ENCODE assay signal across 34 cellular contexts in genomic region chr22:32318361-32318760, GRCh38. TPM values are rescaled to one million over a fixed set of nuclear protein-coding genes. Genes with fewer than 3 reads are reported as not detected.
"Had no signal": no experiment of that assay in that cellular context is flagged by ENCODE, and none has a peak within 500 bp of the region (broad histone marks: within the 10 kb centered on the region; RNA-seq: fewer than 3 reads in every experiment).

No MANE protein-coding gene starts in this region.

- H3K4me1 Mint-ChIP-seq: activated naive CD8-positive, alpha-beta T cell treated with anti-CD3 and anti-CD28 coated beads, Interleukin-2, amount 10 ng/mL, durations not matched to agents 7 days and 5 days; naive thymus-derived CD4-positive, alpha-beta T cell; stimulated activated memory B cell treated with anti-CD40 and anti-IgM and Interleukin-4, amounts not matched to agents 10 μg/mL and 1 μg/mL and 100 μg/mL, for 72 hours; stimulated activated naive CD8-positive, alpha-beta T cell treated with anti-CD3 and anti-CD28 coated beads, Interleukin-15, amount 100 ng/mL, for 72 hours had no signal

- H3K4me1 ChIP-seq: ascending aorta, colonic mucosa, esophagus muscularis mucosa, foreskin keratinocyte, heart left ventricle, pancreas, psoas muscle, tibial artery, upper lobe of right lung had no signal

- H3K9me3 Mint-ChIP-seq: activated naive CD8-positive, alpha-beta T cell treated with anti-CD3 and anti-CD28 coated beads, Interleukin-2, amount 10 ng/mL, durations not matched to agents 7 days and 5 days; activated T-cell treated with anti-CD3 and anti-CD28 coated beads, Interleukin-2, amount 50 U/mL, for 72 hours; stimulated activated naive CD8-positive, alpha-beta T cell treated with anti-CD3 and anti-CD28 coated beads, Interleukin-15, amount 100 ng/mL, for 72 hours had no signal

- H3K27me3 ChIP-seq: ascending aorta, cardiac muscle cell, colonic mucosa, foreskin keratinocyte, pancreas, upper lobe of right lung had no signal

- H3K27ac ChIP-seq: ascending aorta, cardiac muscle cell, colonic mucosa, esophagus muscularis mucosa, foreskin keratinocyte, heart left ventricle, pancreas, psoas muscle, tibial artery, upper lobe of right lung, VCaP had no signal

- H3K36me3 Mint-ChIP-seq: activated CD4-positive, alpha-beta memory T cell treated with anti-CD3 and anti-CD28 coated beads for 36 hours; activated naive CD8-positive, alpha-beta T cell treated with anti-CD3 and anti-CD28 coated beads, Interleukin-2, amount 10 ng/mL, durations not matched to agents 7 days and 5 days; stimulated activated memory B cell treated with anti-CD40 and anti-IgM and Interleukin-4, amounts not matched to agents 10 μg/mL and 1 μg/mL and 100 μg/mL, for 72 hours had no signal

- H3K4me3 ChIP-seq: ascending aorta, cardiac muscle cell, colonic mucosa, esophagus muscularis mucosa, heart left ventricle, lung, pancreas, psoas muscle, smooth muscle cell, tibial artery, upper lobe of right lung had no signal

- H3K9me3 ChIP-seq: ascending aorta, colonic mucosa, heart left ventricle, pancreas, psoas muscle, upper lobe of right lung had no signal

- H3K36me3 ChIP-seq: ascending aorta, cardiac muscle cell, colonic mucosa, esophagus muscularis mucosa, heart left ventricle, pancreas, tibial artery, upper lobe of right lung had no signal

- DNase-seq: activated CD4-positive, alpha-beta memory T cell treated with anti-CD3 and anti-CD28 coated beads for 36 hours; activated CD4-positive, alpha-beta T cell treated with anti-CD3 and anti-CD28 coated beads for 48 hours; activated naive CD4-positive, alpha-beta T cell treated with Interleukin-2 at 50 U/mL for 16 hours; activated naive CD8-positive, alpha-beta T cell treated with anti-CD3 and anti-CD28 coated beads, Interleukin-2, amount 10 ng/mL, durations not matched to agents 7 days and 5 days; activated T-cell treated with anti-CD3 and anti-CD28 coated beads for 4 hours; activated T-cell treated with anti-CD3 and anti-CD28 coated beads, Interleukin-2, amount 50 U/mL, for 72 hours; cerebellar nuclear complex; colonic mucosa; foreskin keratinocyte; heart left ventricle; hypothalamus; midbrain; naive thymus-derived CD4-positive, alpha-beta T cell; nucleus accumbens; pancreas; psoas muscle; stimulated activated CD4-positive, alpha-beta T cell treated with anti-CD3 and anti-CD28 coated beads, Interleukin-1b, Interleukin-23, amount 100 ng/mL, for 48 hours; stimulated activated CD4-positive, alpha-beta T cell treated with anti-CD3 and anti-CD28 coated beads, Interleukin-4, amount 100 ng/mL, for 4 hours; stimulated activated CD8-positive, alpha-beta memory T cell treated with anti-CD3 and anti-CD28 coated beads, Interleukin-4, amount 100 ng/mL, for 48 hours; stimulated activated naive CD8-positive, alpha-beta T cell treated with anti-CD3 and anti-CD28 coated beads, Interleukin-15, amount 100 ng/mL, for 72 hours; T-helper 9 cell had no signal

- H3K4me3 Mint-ChIP-seq: activated CD4-positive, alpha-beta memory T cell treated with anti-CD3 and anti-CD28 coated beads for 36 hours; activated naive CD8-positive, alpha-beta T cell treated with anti-CD3 and anti-CD28 coated beads, Interleukin-2, amount 10 ng/mL, durations not matched to agents 7 days and 5 days; activated T-cell treated with anti-CD3 and anti-CD28 coated beads, Interleukin-2, amount 50 U/mL, for 72 hours; brain; naive thymus-derived CD4-positive, alpha-beta T cell; stimulated activated memory B cell treated with anti-CD40 and anti-IgM and Interleukin-4, amounts not matched to agents 10 μg/mL and 1 μg/mL and 100 μg/mL, for 72 hours; stimulated activated naive CD8-positive, alpha-beta T cell treated with anti-CD3 and anti-CD28 coated beads, Interleukin-15, amount 100 ng/mL, for 72 hours had no signal

- H3K27ac Mint-ChIP-seq: activated CD4-positive, alpha-beta memory T cell treated with anti-CD3 and anti-CD28 coated beads for 36 hours; activated naive CD8-positive, alpha-beta T cell treated with anti-CD3 and anti-CD28 coated beads, Interleukin-2, amount 10 ng/mL, durations not matched to agents 7 days and 5 days; activated T-cell treated with anti-CD3 and anti-CD28 coated beads, Interleukin-2, amount 50 U/mL, for 72 hours; brain; naive thymus-derived CD4-positive, alpha-beta T cell; stimulated activated memory B cell treated with anti-CD40 and anti-IgM and Interleukin-4, amounts not matched to agents 10 μg/mL and 1 μg/mL and 100 μg/mL, for 72 hours; stimulated activated naive CD8-positive, alpha-beta T cell treated with anti-CD3 and anti-CD28 coated beads, Interleukin-15, amount 100 ng/mL, for 72 hours had no signal

- ATAC-seq: activated T-cell treated with anti-CD3 and anti-CD28 coated beads, Interleukin-2, amount 50 U/mL, for 72 hours; foreskin keratinocyte; heart left ventricle; naive thymus-derived CD4-positive, alpha-beta T cell; pancreas; psoas muscle; stimulated activated memory B cell treated with anti-CD40 and anti-IgM and Interleukin-4, amounts not matched to agents 10 μg/mL and 1 μg/mL and 100 μg/mL, for 72 hours; stimulated activated naive CD8-positive, alpha-beta T cell treated with anti-CD3 and anti-CD28 coated beads, Interleukin-15, amount 100 ng/mL, for 72 hours; upper lobe of right lung had no signal

RNA-seq across cellular contexts. Expression of gene RFPL3, which starts 39.3 kb away (rescaled TPM):
- total RNA-seq: activated CD4-positive, alpha-beta memory T cell treated with anti-CD3 and anti-CD28 coated beads for 36 hours; activated naive CD8-positive, alpha-beta T cell treated with anti-CD3 and anti-CD28 coated beads, Interleukin-2, amount 10 ng/mL, durations not matched to agents 7 days and 5 days; activated T-cell treated with anti-CD3 and anti-CD28 coated beads, Interleukin-2, amount 50 U/mL, for 72 hours; ascending aorta; cardiac muscle cell; colonic mucosa; esophagus muscularis mucosa; foreskin keratinocyte; heart left ventricle; kidney epithelial cell; lung; naive thymus-derived CD4-positive, alpha-beta T cell; pancreas; psoas muscle; smooth muscle cell; T-helper 1 cell treated with Interleukin-12 subunit alpha and Interleukin-12 subunit beta and Interleukin-4 antibody, amounts not matched to agents 30 ng/mL and 1 ng/mL, for 36 hours; upper lobe of right lung had no signal
- polyA plus RNA-seq: cardiac muscle cell; foreskin keratinocyte; heart left ventricle; lung; naive thymus-derived CD4-positive, alpha-beta T cell; neural cell; psoas muscle had no signal
